Comparison of ENCODE assay signal across 23 cellular contexts in the genomic region with DNA sequence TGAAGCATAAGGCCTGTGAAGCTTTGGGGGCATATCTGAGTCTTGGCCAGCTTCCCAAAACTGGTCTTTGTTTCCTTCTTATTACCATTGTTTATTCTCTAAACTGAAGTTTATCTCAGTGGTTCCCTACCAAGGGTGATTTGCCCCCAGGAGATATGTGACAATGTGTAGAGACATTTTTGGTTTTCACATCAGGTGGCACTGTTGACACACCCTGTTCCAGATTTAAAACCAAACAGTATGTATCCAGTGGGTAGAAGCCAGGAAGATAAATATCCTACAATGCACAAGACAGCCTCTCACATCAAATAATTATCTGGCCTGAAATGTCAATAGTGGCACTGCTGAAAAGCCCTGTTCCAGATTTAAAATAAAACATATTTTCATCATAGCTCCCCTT. TPM values are rescaled to one million over a fixed set of nuclear protein-coding genes. Genes with fewer than 3 reads are reported as not detected.
DNase-seq lines count a peak whose midpoint lies in the region; ATAC-seq, FAIRE-seq and TF ChIP-seq lines count a peak whose summit lies in the region.
"Had no signal": no experiment of that assay in that cellular context is flagged by ENCODE, and none has a peak within 500 bp of the region (broad histone marks: within the 10 kb centered on the region; RNA-seq: fewer than 3 reads in every experiment).

No MANE protein-coding gene starts in this region.

- no peak for TF ChIP-seq RAD21 in A549 (conservative IDR thresholded peaks at IDR 0.05 in 1 of 2, IDR thresholded peaks at IDR 0.05 in 1 of 2)

- POLR2A ChIA-PET in A549 (lab: Yijun Ruan, JAX): no interaction called here

- H3K4me2 ChIP-seq in A549: peak overlapping the region; percentile 27; the same call in 2 of the 3 replicates

- no peak for TF ChIP-seq CTCF in A549 (IDR thresholded peaks at IDR 0.05)
- TF ChIP-seq CTCF in Calu3 (IDR thresholded peaks at IDR 0.05; ENCODE audit: unreplicated experiment): no peak
- TF ChIP-seq CTCF in upper lobe of left lung (IDR thresholded peaks at IDR 0.05): no peak

- DNase-seq in A549 (ENCODE audit: low read depth in 1 of 2, low spot score in 1 of 2) (peak in 1 of 2 experiments; percentile 31), Calu3 (no peak), NCI-H146 treated with DMSO at 0.1 percent for 48 hours (lab: John Stamatoyannopoulos, UW; ENCODE audit: unreplicated experiment) (peak; percentile 86), NCI-H748 treated with DMSO at 0.1 percent for 48 hours (lab: John Stamatoyannopoulos, UW) (peak; percentile 73), erythroblast (lab: John Stamatoyannopoulos, UW) (no peak), aorta (no peak), upper lobe of left lung (no peak), NOMO-1 treated with dmso at 0.1 percent for 144 hours (lab: John Stamatoyannopoulos, UW; ENCODE audit: unreplicated experiment) (no peak)
- DNase-seq: CD8-positive, alpha-beta T cell; EL; NCI-H1694; NCI-H446 treated with DMSO at 0.1 percent for 48 hours; NCI-H82; Right ventricle myocardium superior; T-cell; T-helper 9 cell had no signal

- no peak overlapping the region for H3K4me3 Mint-ChIP-seq in Calu3 (ENCODE audit: low read depth, unreplicated experiment)
- H3K4me3 Mint-ChIP-seq: CD8-positive, alpha-beta T cell; IgD-negative memory B cell; T-cell had no signal

- TF ChIP-seq EP300 in A549 (IDR thresholded peaks at IDR 0.05) (no peak), upper lobe of left lung (IDR thresholded peaks at IDR 0.05) (no peak)

- H3K27ac ChIP-seq in A549: peak overlapping the region in 1 of 2 experiments; percentile 18; a peak in 2 of 6 replicates
- no peak overlapping the region for H3K27ac ChIP-seq in aorta (ENCODE audit: low read depth in 1 of 2, low read length in 2 of 2)
- H3K27ac ChIP-seq in upper lobe of left lung: no peak overlapping the region
- H3K27ac ChIP-seq: SK-N-MC had no signal

- peak overlapping the region; percentile 42 for H3K27ac Mint-ChIP-seq in Calu3 (ENCODE audit: unreplicated experiment)
- H3K27ac Mint-ChIP-seq: CD8-positive, alpha-beta T cell; IgD-negative memory B cell; T-cell had no signal

- H3K36me3 ChIP-seq in aorta (ENCODE audit: control insufficient read depth in 1 of 2, insufficient read depth in 2 of 2, low read length in 1 of 2): no peaks in the 10 kb centered on the region
- no peaks in the 10 kb centered on the region for H3K36me3 ChIP-seq in upper lobe of left lung

- CTCF ChIA-PET in A549 (lab: Yijun Ruan, JAX): no interaction called here
- CTCF ChIA-PET in Calu3 (lab: Charles Lee): interaction anchor here (1.5 kb wide), 1 partner anchor 53 kb away, joined by 5 read pairs; no protein-coding TSS in a partner anchor

- H3K36me3 Mint-ChIP-seq in Calu3 (ENCODE audit: insufficient read depth, unreplicated experiment): no peaks in the 10 kb centered on the region
- H3K36me3 Mint-ChIP-seq: CD8-positive, alpha-beta T cell; IgD-negative memory B cell; T-cell had no signal

- H3K4me3 ChIP-seq in A549 (no peak overlapping the region), aorta (ENCODE audit: low read length in 2 of 2) (no peak overlapping the region), upper lobe of left lung (no peak overlapping the region)
- H3K4me3 ChIP-seq: SK-N-MC had no signal

- H3K27me3 ChIP-seq in aorta (ENCODE audit: control insufficient read depth in 1 of 2, insufficient read depth in 2 of 2, low read length in 1 of 2): no peaks in the 10 kb centered on the region
- H3K27me3 ChIP-seq in upper lobe of left lung: no peaks in the 10 kb centered on the region

- FAIRE-seq in A549 (lab: Jason Lieb, UNC): no peak
- FAIRE-seq: GM19239, H54, RCC 7860 had no signal

- peaks cover 8% of the 10 kb centered on the region; the same call in 1 of the 3 replicates for H3K4me1 ChIP-seq in A549
- no peaks in the 10 kb centered on the region for H3K4me1 ChIP-seq in aorta (ENCODE audit: control insufficient read depth in 1 of 2, insufficient read depth in 2 of 2, low read length in 2 of 2)
- H3K4me1 ChIP-seq in upper lobe of left lung: peaks cover 0 to 5% (median 2%) of the 10 kb centered on the region in 4 donors

- ATAC-seq in A549 (peak in 1 of 2 experiments; percentile 53; a peak in 2 of 6 replicates), aorta (ENCODE audit: low FRiP score) (no peak), upper lobe of left lung (ENCODE audit: low FRiP score in 2 of 2) (no peak)
- ATAC-seq: CD8-positive, alpha-beta T cell; T-cell had no signal

- H3K4me1 Mint-ChIP-seq in Calu3 (ENCODE audit: low read depth, unreplicated experiment): peaks cover 16% of the 10 kb centered on the region
- H3K4me1 Mint-ChIP-seq: IgD-negative memory B cell, T-cell had no signal

- no TSS peak for BruUV-seq in Calu3 (replicated peaks; lab: Mats Ljungman, UMichigan)

- H3K27me3 Mint-ChIP-seq in Calu3 (ENCODE audit: unreplicated experiment): no peaks in the 10 kb centered on the region
- H3K27me3 Mint-ChIP-seq: IgD-negative memory B cell, T-cell had no signal

- H3K9me3 ChIP-seq in A549: no peaks in the 10 kb centered on the region
- no peaks in the 10 kb centered on the region for H3K9me3 ChIP-seq in aorta (ENCODE audit: control insufficient read depth, low read length)
- no peaks in the 10 kb centered on the region for H3K9me3 ChIP-seq in upper lobe of left lung

- intact Hi-C loops in Calu3 (cut with micrococcal nuclease; ENCODE audit: unreplicated experiment) (loop anchor here (1.0 kb wide), 1 partner anchor 53 kb away; no protein-coding TSS in a partner anchor), aorta (cut with DNase I) (no loop called here)

- H3K9me3 Mint-ChIP-seq in Calu3 (ENCODE audit: low read depth, unreplicated experiment): no peaks in the 10 kb centered on the region
- H3K9me3 Mint-ChIP-seq: CD8-positive, alpha-beta T cell; IgD-negative memory B cell; T-cell had no signal

- TF ChIP-seq POLR2A in A549 (IDR thresholded peaks at IDR 0.05; ENCODE audit: low read length): no peak
- TF ChIP-seq POLR2A in erythroblast (IDR thresholded peaks at IDR 0.05; ENCODE audit: low read length): no peak
- no peak for TF ChIP-seq POLR2A in upper lobe of left lung (IDR thresholded peaks at IDR 0.05)

TF ChIP-seq in A549, 52 proteins besides CTCF, POLR2A, EP300 and RAD21:
- TF ChIP-seq TFCP2L1 (CRISPR knock-in tag; IDR thresholded peaks at IDR 0.05) (no peak), FOSL2 (IDR thresholded peaks at IDR 0.05) (no peak), FOSL2 (CRISPR knock-in tag; IDR thresholded peaks at IDR 0.05) (no peak), RARB (CRISPR knock-in tag; IDR thresholded peaks at IDR 0.05) (no peak), HEYL (CRISPR knock-in tag; IDR thresholded peaks at IDR 0.05) (no peak), ZSCAN20 (CRISPR knock-in tag; IDR thresholded peaks at IDR 0.05) (no peak)
- TF ChIP-seq, protein P1, sequence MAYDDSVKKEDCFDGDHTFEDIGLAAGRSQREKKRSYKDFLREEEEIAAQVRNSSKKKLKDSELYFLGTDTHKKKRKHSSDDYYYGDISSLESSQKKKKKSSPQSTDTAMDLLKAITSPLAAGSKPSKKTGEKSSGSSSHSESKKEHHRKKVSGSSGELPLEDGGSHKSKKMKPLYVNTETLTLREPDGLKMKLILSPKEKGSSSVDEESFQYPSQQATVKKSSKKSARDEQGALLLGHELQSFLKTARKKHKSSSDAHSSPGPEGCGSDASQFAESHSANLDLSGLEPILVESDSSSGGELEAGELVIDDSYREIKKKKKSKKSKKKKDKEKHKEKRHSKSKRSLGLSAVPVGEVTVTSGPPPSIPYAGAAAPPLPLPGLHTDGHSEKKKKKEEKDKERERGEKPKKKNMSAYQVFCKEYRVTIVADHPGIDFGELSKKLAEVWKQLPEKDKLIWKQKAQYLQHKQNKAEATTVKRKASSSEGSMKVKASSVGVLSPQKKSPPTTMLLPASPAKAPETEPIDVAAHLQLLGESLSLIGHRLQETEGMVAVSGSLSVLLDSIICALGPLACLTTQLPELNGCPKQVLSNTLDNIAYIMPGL (CRISPR knock-in tag; IDR thresholded peaks at IDR 0.05; ENCODE audit: borderline replicate concordance): no peak

RNA-seq across cellular contexts. Expression of a gene that starts 22.1 kb away (rescaled TPM):
- polyA plus RNA-seq in A549 (2011; rRNA removed) (4.6 and 5.6 TPM in 2 replicates), A549 (2017; fragmentation: RNase III; extraction: RNeasy Plus Mini Kit Qiagen cat#74134 plus additional on column Dnase treatment) (0.52 to 0.98 TPM (median 0.91 TPM) in 3 replicates), aorta (under 1 TPM; 0.25 to 0.46 TPM)
- polyA plus RNA-seq in A549 (2012; cell fraction: cytosol; rRNA removed): 0.16 and 0.30 TPM in 2 replicates
- 0.10 and 0.15 TPM in 2 replicates for polyA plus RNA-seq in A549 (2012; cell fraction: nucleus; rRNA removed)
- polyA minus RNA-seq in A549 (2011; rRNA and poly(A)+ RNA removed): 4.1 and 4.3 TPM in 2 replicates
- total RNA-seq in Calu3 (2022) (3.0 and 3.3 TPM in 2 replicates), aorta (1 to 10 TPM; 6.5 to 7.9 TPM), upper lobe of left lung (10 to 100 TPM in 1 of 6 donors, 1 to 10 TPM in 5; 1.4 to 12.9 (median 6.4) TPM)
- total RNA-seq: CD8-positive, alpha-beta T cell; LHCN-M2; T-cell had no signal
- polyA plus RNA-seq: IgD-negative memory B cell had no signal

RNA-seq across cellular contexts. Expression of a gene that starts 60.0 kb away (rescaled TPM):
- polyA plus RNA-seq in A549 (2011; rRNA removed): 115 and 119 TPM in 2 replicates
- polyA plus RNA-seq in A549 (2012; cell fraction: cytosol; rRNA removed): 14.4 and 17.5 TPM in 2 replicates
- 4.9 and 8.7 TPM in 2 replicates for polyA plus RNA-seq in A549 (2012; cell fraction: nucleus; rRNA removed)
- polyA plus RNA-seq in A549 (2017; fragmentation: RNase III; extraction: RNeasy Plus Mini Kit Qiagen cat#74134 plus additional on column Dnase treatment): 58.7 to 101 TPM (median 85.4 TPM) in 3 replicates
- polyA minus RNA-seq in A549 (2011; rRNA and poly(A)+ RNA removed): 2.1 and 3.6 TPM in 2 replicates
- not detected in 2 replicates for total RNA-seq in Calu3 (2022)
- under 1 TPM in 1 of 2 donors, not detected in 1; 0.65 TPM for total RNA-seq in aorta
- polyA plus RNA-seq in aorta: not detected
- 1 to 10 TPM in 1 of 6 donors, under 1 TPM in 2, not detected in 3; 0.30 to 1.1 (median 0.40) TPM for total RNA-seq in upper lobe of left lung
- total RNA-seq: CD8-positive, alpha-beta T cell; LHCN-M2; Right ventricle myocardium superior; T-cell had no signal
- polyA plus RNA-seq: BJ, IgD-negative memory B cell had no signal

Comparison
In these comparisons a context has a peak if more than half of its experiments do, and no peak if none do; other contexts are left out.
1. DNase-seq: peak in NCI-H146 treated with DMSO at 0.1 percent for 48 hours (single experiment) and NCI-H748 treated with DMSO at 0.1 percent for 48 hours (single experiment); none in Calu3 (single experiment), erythroblast (0 of 2), aorta (0 of 2), upper lobe of left lung (0 of 2) and NOMO-1 treated with dmso at 0.1 percent for 144 hours (single experiment).